2 cellular contexts compared by ENCODE assay signal in genomic region chr12:101809208-101809607, GRCh38.
TF ChIP-seq lines count a peak whose summit lies in the region.

No MANE protein-coding gene starts in this region.

TF ChIP-seq in HepG2, 621 proteins besides CTCF, POLR2A, EP300 and RAD21:
- TF ChIP-seq ZNF350 (CRISPR knock-in tag; IDR thresholded peaks at IDR 0.05; ENCODE audit: borderline replicate concordance, low read depth) (no peak), ZNF674 (CRISPR knock-in tag; IDR thresholded peaks at IDR 0.05; ENCODE audit: low read depth) (no peak)
TF ChIP-seq in HepG2: peak in this region for 0.

TF ChIP-seq in neural cell, 6 proteins besides CTCF, POLR2A, EP300 and RAD21:
- TF ChIP-seq MXI1 (conservative IDR thresholded peaks at IDR 0.05; ENCODE audit: poor library complexity, severe bottlenecking) (no peak), REST (IDR thresholded peaks at IDR 0.05; ENCODE audit: borderline replicate concordance) (peak; percentile 97), POLR2AphosphoS5 (IDR thresholded peaks at IDR 0.05) (peak; percentile 71)
